Comparison of ENCODE assay signal across 9 cellular contexts in the genomic region with DNA sequence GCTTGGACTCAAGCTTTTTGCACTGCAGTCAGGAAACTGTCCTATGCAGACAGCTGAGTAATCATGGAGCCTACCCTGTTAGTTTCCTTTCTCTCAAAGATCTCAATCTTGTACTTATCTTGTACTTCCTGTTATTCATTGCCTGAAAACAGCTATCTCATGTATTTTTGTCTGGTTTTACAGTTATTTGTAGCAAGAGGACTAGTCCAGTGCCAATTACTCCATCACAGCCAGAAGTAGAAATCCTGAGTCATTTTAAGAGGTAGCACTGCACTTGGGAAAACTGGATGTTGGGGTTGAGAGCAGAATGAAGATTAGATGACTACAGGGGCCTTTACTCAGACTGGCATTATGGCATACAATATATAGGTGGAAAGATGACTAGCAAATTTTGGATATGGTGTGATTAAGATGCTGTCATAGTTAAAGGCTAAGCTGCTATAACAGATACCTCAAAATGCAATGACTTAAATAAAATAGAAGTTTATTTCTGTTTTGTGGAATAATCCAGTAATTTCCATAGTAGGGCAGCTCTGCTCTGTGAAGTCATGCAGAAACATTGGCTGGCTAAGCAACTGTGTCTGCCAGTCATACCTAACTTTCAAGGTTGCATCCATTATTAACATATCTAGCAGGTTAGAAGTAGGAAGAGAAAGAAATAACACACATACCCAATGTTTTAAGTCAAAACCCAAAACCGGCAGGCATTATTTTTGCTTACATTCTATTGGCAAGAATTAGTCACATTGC. TPM values are rescaled to one million over a fixed set of nuclear protein-coding genes. Genes with fewer than 3 reads are reported as not detected.
DNase-seq lines count a peak whose midpoint lies in the region; ATAC-seq and TF ChIP-seq lines count a peak whose summit lies in the region.
"Had no signal": no experiment of that assay in that cellular context is flagged by ENCODE, and none has a peak within 500 bp of the region (broad histone marks: within the 10 kb centered on the region; RNA-seq: fewer than 3 reads in every experiment).

No MANE protein-coding gene starts in this region.

- no peak overlapping the region for H4K8ac ChIP-seq in H9 (replicated peaks; ENCODE audit: insufficient read length, low read depth, low read length)

- H3K36me3 ChIP-seq in right lobe of liver (no peaks in the 10 kb centered on the region), thyroid gland (no peaks in the 10 kb centered on the region)
- H3K36me3 ChIP-seq: gastrocnemius medialis had no signal

- no peak for TF ChIP-seq CTCF in GM10266 (IDR thresholded peaks at IDR 0.05; ENCODE audit: control insufficient read depth, insufficient read depth, low read depth, missing control alignments)
- TF ChIP-seq CTCF in right lobe of liver (IDR thresholded peaks at IDR 0.05), result no peak
- no peak for TF ChIP-seq CTCF in H9 (conservative IDR thresholded peaks at IDR 0.05)
- no peak for TF ChIP-seq CTCF in thyroid gland (IDR thresholded peaks at IDR 0.05)
- TF ChIP-seq CTCF in RWPE1 (conservative IDR thresholded peaks at IDR 0.05; ENCODE audit: low read depth), result no peak

- intact Hi-C loops in right lobe of liver (cut with DNase I) (no loop called here), thyroid gland (cut with DNase I) (no loop called here)

- no peak overlapping the region for H3K56ac ChIP-seq in H9 (ENCODE audit: insufficient read length, low read depth, low read length)

- H3K4ac ChIP-seq in H9 (ENCODE audit: low read depth, low read length), result no peak overlapping the region

- peaks cover 2% of the 10 kb centered on the region for H3K27me3 Mint-ChIP-seq in activated CD4-positive, alpha-beta T cell treated with anti-CD3 and anti-CD28 coated beads, Interleukin-2, amount 10 ng/mL, durations not matched to agents 7 days and 5 days
- H3K27me3 Mint-ChIP-seq in H9 (ENCODE audit: low read depth), result peaks cover 7% of the 10 kb centered on the region

- no peak overlapping the region for H3K4me2 ChIP-seq in H9 (ENCODE audit: insufficient read depth, insufficient read length, low read length)

- no peaks in the 10 kb centered on the region for H3K79me1 ChIP-seq in H9 (ENCODE audit: insufficient read depth, low read depth, low read length, poor library complexity, severe bottlenecking)

- H3K4me3 ChIP-seq in right lobe of liver (no peak overlapping the region), thyroid gland (replicated peaks in 1 of 3) (no peak overlapping the region)
- H3K4me3 ChIP-seq: gastrocnemius medialis had no signal

- TF ChIP-seq POLR2A in right lobe of liver (IDR thresholded peaks at IDR 0.05), result no peak
- TF ChIP-seq POLR2A in thyroid gland (IDR thresholded peaks at IDR 0.05), result no peak

- ATAC-seq in HG02798 (IDR thresholded peaks at IDR 0.05; ENCODE audit: poor library complexity, unreplicated experiment) (peak; percentile 39), right lobe of liver (peak; percentile 68 to 87 (median 82))

- peaks cover 10% of the 10 kb centered on the region for H3K4me1 Mint-ChIP-seq in activated CD4-positive, alpha-beta T cell treated with anti-CD3 and anti-CD28 coated beads, Interleukin-2, amount 10 ng/mL, durations not matched to agents 7 days and 5 days
- H3K4me1 Mint-ChIP-seq in H9, result no peaks in the 10 kb centered on the region

- no peak overlapping the region for H2BK15ac ChIP-seq in H9 (ENCODE audit: low read depth, low read length)

- no peak overlapping the region for H2BK120ac ChIP-seq in H9 (ENCODE audit: low read depth, low read length, poor library complexity, severe bottlenecking)

- no peak overlapping the region for H2BK12ac ChIP-seq in H9 (ENCODE audit: insufficient read length, low read depth, low read length)

- no peaks in the 10 kb centered on the region for H3K27me3 ChIP-seq in right lobe of liver
- H3K27me3 ChIP-seq in H9 (ENCODE audit: insufficient read depth, low read length), result no peaks in the 10 kb centered on the region
- H3K27me3 ChIP-seq in thyroid gland, result no peaks in the 10 kb centered on the region
- H3K27me3 ChIP-seq: gastrocnemius medialis had no signal

- peaks cover 12% of the 10 kb centered on the region for H3K9me3 Mint-ChIP-seq in activated CD4-positive, alpha-beta T cell treated with anti-CD3 and anti-CD28 coated beads, Interleukin-2, amount 10 ng/mL, durations not matched to agents 7 days and 5 days
- no peaks in the 10 kb centered on the region; a peak in 1 of 5 replicates for H3K9me3 Mint-ChIP-seq in H9

- H2AK5ac ChIP-seq in H9 (ENCODE audit: insufficient read length, low read length), result no peak overlapping the region

- H2BK20ac ChIP-seq in H9 (ENCODE audit: low read depth, low read length, poor library complexity, severe bottlenecking), result no peak overlapping the region

- H4K91ac ChIP-seq in H9 (ENCODE audit: insufficient read length, low read depth, low read length), result no peak overlapping the region

- POLR2A ChIA-PET in activated CD4-positive, alpha-beta T cell treated with anti-CD3 and anti-CD28 coated beads, Interleukin-2, amount 10 ng/mL, durations not matched to agents 7 days and 5 days (lab: Charles Lee), result no interaction called here
- POLR2A ChIA-PET in RWPE1 (lab: Yijun Ruan, JAX; ENCODE audit: low non-redundant PET), result no interaction called here

- H3K4me3 Mint-ChIP-seq in activated CD4-positive, alpha-beta T cell treated with anti-CD3 and anti-CD28 coated beads, Interleukin-2, amount 10 ng/mL, durations not matched to agents 7 days and 5 days, result no peak overlapping the region
- no peak overlapping the region for H3K4me3 Mint-ChIP-seq in H9

- H3K4me1 ChIP-seq in right lobe of liver (no peaks in the 10 kb centered on the region), H9 (ENCODE audit: insufficient read depth, low read length) (no peaks in the 10 kb centered on the region), thyroid gland (no peaks in the 10 kb centered on the region)

- 78% methylated on average over 1 of the region's 1 CpG for WGBS in right lobe of liver (ENCODE audit: insufficient coverage, low coverage, low lambda C conversion rate, missing lambda C conversion rate)
- no CpG with 5 or more reads among the region's 1 CpG for WGBS in H9 (ENCODE audit: extremely low coverage, insufficient read length, low lambda C conversion rate)
- WGBS in thyroid gland, 2 donors, result 73 to 93% methylated on average over 1 of the region's 1 CpG

- DNase-seq in GM10266 (ENCODE audit: extremely low spot score) (peak; percentile 29), right lobe of liver (no peak), H9 (no peak), COLO668 (lab: John Stamatoyannopoulos, UW; ENCODE audit: unreplicated experiment) (no peak), thyroid gland (no peak), RWPE1 (ENCODE audit: low spot score) (no peak)
- DNase-seq in activated CD4-positive, alpha-beta T cell treated with anti-CD3 and anti-CD28 coated beads, Interleukin-2, amount 10 ng/mL, durations not matched to agents 7 days and 5 days, result no peak
- DNase-seq: gastrocnemius medialis had no signal

- peaks cover 3% of the 10 kb centered on the region for H3K36me3 Mint-ChIP-seq in activated CD4-positive, alpha-beta T cell treated with anti-CD3 and anti-CD28 coated beads, Interleukin-2, amount 10 ng/mL, durations not matched to agents 7 days and 5 days (ENCODE audit: low read depth)
- H3K36me3 Mint-ChIP-seq in H9 (ENCODE audit: insufficient read depth in 1 of 3, low read depth in 3 of 3), result no peaks in the 10 kb centered on the region

- no peak overlapping the region for H3K9ac ChIP-seq in H9 (ENCODE audit: extremely low read depth, insufficient read length, low read length)

- H3K27ac ChIP-seq in right lobe of liver (no peak overlapping the region), H9 (ENCODE audit: insufficient read length, low read depth, low read length) (no peak overlapping the region), thyroid gland (no peak overlapping the region), RWPE1 (no peak overlapping the region)
- H3K27ac ChIP-seq: gastrocnemius medialis had no signal

- no peak overlapping the region for H3T11ph ChIP-seq in H9 (ENCODE audit: low read length)

- H3K9me3 ChIP-seq in right lobe of liver (no peaks in the 10 kb centered on the region), H9 (ENCODE audit: control insufficient read depth, low read depth, low read length) (no peaks in the 10 kb centered on the region), thyroid gland (no peaks in the 10 kb centered on the region)
- H3K9me3 ChIP-seq: gastrocnemius medialis had no signal

- no peaks in the 10 kb centered on the region for H3K79me2 ChIP-seq in H9 (ENCODE audit: insufficient read depth, low read length)

- no peak overlapping the region for H2AFZ ChIP-seq in H9 (ENCODE audit: low read length)

- CTCF ChIA-PET in activated CD4-positive, alpha-beta T cell treated with anti-CD3 and anti-CD28 coated beads, Interleukin-2, amount 10 ng/mL, durations not matched to agents 7 days and 5 days (lab: Charles Lee), result interaction anchor here (0.7 to 1.5 kb wide), 4 partner anchors 10 to 31 kb away, joined by 3 read pairs; no protein-coding TSS in a partner anchor
- CTCF ChIA-PET in RWPE1 (lab: Yijun Ruan, JAX), result no interaction called here

- H2BK5ac ChIP-seq in H9 (ENCODE audit: insufficient read length, low read length), result no peak overlapping the region

- H3K18ac ChIP-seq in H9 (ENCODE audit: insufficient read length, low read depth, low read length), result no peak overlapping the region

- no peak overlapping the region for H4K5ac ChIP-seq in H9 (ENCODE audit: insufficient read length, low read depth, low read length)

- H3K23me2 ChIP-seq in H9 (ENCODE audit: insufficient read length, low read depth, low read length, poor library complexity, severe bottlenecking), result no peaks in the 10 kb centered on the region

- H3K23ac ChIP-seq in H9 (ENCODE audit: insufficient read length, low read depth, low read length), result no peak overlapping the region

- H3K14ac ChIP-seq in H9 (ENCODE audit: insufficient read depth, low read length), result no peak overlapping the region

- H4K20me1 ChIP-seq in H9 (ENCODE audit: control insufficient read depth, insufficient read depth, insufficient read length), result no peaks in the 10 kb centered on the region

- peak overlapping the region; percentile 84 for H3K27ac Mint-ChIP-seq in activated CD4-positive, alpha-beta T cell treated with anti-CD3 and anti-CD28 coated beads, Interleukin-2, amount 10 ng/mL, durations not matched to agents 7 days and 5 days
- H3K27ac Mint-ChIP-seq in H9, result no peak overlapping the region

RNA-seq across cellular contexts. Expression of a gene that starts 21.1 kb away (rescaled TPM):
- total RNA-seq in activated CD4-positive, alpha-beta T cell treated with anti-CD3 and anti-CD28 coated beads, Interleukin-2, amount 10 ng/mL, durations not matched to agents 7 days and 5 days, result 10 to 100 TPM; 50.2 to 50.7 TPM
- total RNA-seq in right lobe of liver, result 10 to 100 TPM; 16.2 to 29.3 (median 24.4) TPM
- total RNA-seq in H9 (2021), result 27.5 and 28.8 TPM in 2 replicates
- 100 to 1,000 TPM in 3 of 4 donors, 10 to 100 TPM in 1; 86.8 to 124 (median 108) TPM for total RNA-seq in thyroid gland

RNA-seq across cellular contexts. Expression of a gene that starts 39.3 kb away (rescaled TPM):
- 10 to 100 TPM; 12.7 to 14.1 TPM for total RNA-seq in activated CD4-positive, alpha-beta T cell treated with anti-CD3 and anti-CD28 coated beads, Interleukin-2, amount 10 ng/mL, durations not matched to agents 7 days and 5 days
- total RNA-seq in right lobe of liver, result 10 to 100 TPM; 30.6 to 47.7 (median 39.7) TPM
- 6.8 and 7.1 TPM in 2 replicates for total RNA-seq in H9 (2021)
- total RNA-seq in thyroid gland, result 10 to 100 TPM; 26.0 to 36.8 (median 33.3) TPM
